40 cellular contexts compared by ENCODE assay signal in the genomic region with DNA sequence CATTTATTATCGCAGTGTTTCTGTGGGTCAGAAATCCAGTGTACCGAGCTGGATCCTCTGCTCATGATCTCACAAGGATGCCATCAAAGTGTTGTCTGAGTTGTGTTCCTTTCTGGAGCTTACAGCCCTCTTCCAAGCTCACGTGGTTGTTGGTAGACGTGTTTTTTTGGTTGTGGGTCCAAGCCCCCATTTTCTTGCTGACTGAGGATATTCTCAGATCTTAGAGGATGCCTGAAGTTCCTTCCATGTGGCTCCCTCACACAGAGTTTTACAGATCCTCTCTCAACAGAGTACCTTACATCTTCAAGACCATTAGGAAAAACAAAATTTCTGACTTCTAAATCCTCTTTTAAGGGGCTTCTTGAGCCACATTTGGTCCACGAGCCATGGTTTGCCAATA.
"Had no signal": no experiment of that assay in that cellular context is flagged by ENCODE, and none has a peak within 500 bp of the region (broad histone marks: within the 10 kb centered on the region; RNA-seq: fewer than 3 reads in every experiment).

No MANE protein-coding gene starts in this region.

- H3K27me3 ChIP-seq: adrenal gland, ascending aorta, body of pancreas, brain microvascular endothelial cell, breast epithelium, cardiac muscle cell had no signal

- H3K27ac ChIP-seq: adrenal gland, ascending aorta, body of pancreas, brain microvascular endothelial cell, breast epithelium, cardiac muscle cell had no signal

- H3K4me1 Mint-ChIP-seq: activated naive CD4-positive, alpha-beta T cell treated with anti-CD3 and anti-CD28 coated beads, Interleukin-2, amount 10 ng/mL, durations not matched to agents 7 days and 5 days; activated naive CD4-positive, alpha-beta T cell treated with anti-CD3 and anti-CD28 coated beads, Interleukin-2, amount 50 U/mL, for 24 hours; activated naive CD8-positive, alpha-beta T cell treated with anti-CD3 and anti-CD28 coated beads for 36 hours; activated naive CD8-positive, alpha-beta T cell treated with anti-CD3 and anti-CD28 coated beads, Interleukin-2, amount 10 ng/mL, durations not matched to agents 7 days and 5 days; activated naive CD8-positive, alpha-beta T cell treated with anti-CD3 and anti-CD28 coated beads, Interleukin-2, amount 50 U/mL, for 24 hours; activated T-helper 17 cell treated with anti-CD3 and anti-CD28 coated beads, Interleukin-2, amount 50 U/mL, for 72 hours; brain; central memory CD8-positive, alpha-beta T cell had no signal

- H3K36me3 ChIP-seq: adrenal gland, ascending aorta, brain microvascular endothelial cell, breast epithelium, cardiac muscle cell had no signal

- H3K27ac Mint-ChIP-seq: activated naive CD4-positive, alpha-beta T cell treated with anti-CD3 and anti-CD28 coated beads for 36 hours; activated naive CD4-positive, alpha-beta T cell treated with anti-CD3 and anti-CD28 coated beads, Interleukin-2, amount 10 ng/mL, durations not matched to agents 7 days and 5 days; activated naive CD4-positive, alpha-beta T cell treated with anti-CD3 and anti-CD28 coated beads, Interleukin-2, amount 50 U/mL, for 24 hours; activated naive CD4-positive, alpha-beta T cell treated with anti-CD3 and anti-CD28 coated beads, Interleukin-2, amount 50 U/mL, for 72 hours; activated naive CD8-positive, alpha-beta T cell; activated naive CD8-positive, alpha-beta T cell treated with anti-CD3 and anti-CD28 coated beads for 36 hours; activated naive CD8-positive, alpha-beta T cell treated with anti-CD3 and anti-CD28 coated beads, Interleukin-2, amount 10 ng/mL, durations not matched to agents 7 days and 5 days; activated naive CD8-positive, alpha-beta T cell treated with anti-CD3 and anti-CD28 coated beads, Interleukin-2, amount 50 U/mL, for 24 hours; activated T-cell treated with anti-CD3 and anti-CD28 coated beads, Interleukin-2, amount 50 U/mL, for 24 hours; activated T-cell treated with anti-CD3 and anti-CD28 coated beads, Interleukin-2, amount 50 U/mL, for 72 hours; activated T-helper 1 cell treated with anti-CD3 and anti-CD28 coated beads, Interleukin-12 subunit alpha, Interleukin-12 subunit beta, Interleukin-2, Interleukin-4 antibody, amounts not matched to agents 30 ng/mL and 10 ng/mL and 1 ng/mL, durations not matched to agents 14 hours and 24 hours and 36 hours; activated T-helper 17 cell treated with anti-CD3 and anti-CD28 coated beads, Interleukin-2, amount 50 U/mL, for 72 hours; activated T-helper 2 cell treated with anti-CD3 and anti-CD28 coated beads, Interferon-gamma antibody, Interleukin-2, Interleukin-4, amounts not matched to agents 10 μg/mL and 5 μg/mL and 100 μg/mL, durations not matched to agents 14 hours and 24 hours and 36 hours; brain had no signal

- H3K27me3 Mint-ChIP-seq: activated naive CD4-positive, alpha-beta T cell treated with anti-CD3 and anti-CD28 coated beads, Interleukin-2, amount 10 ng/mL, durations not matched to agents 7 days and 5 days; activated naive CD4-positive, alpha-beta T cell treated with anti-CD3 and anti-CD28 coated beads, Interleukin-2, amount 50 U/mL, for 24 hours; activated naive CD8-positive, alpha-beta T cell; activated naive CD8-positive, alpha-beta T cell treated with anti-CD3 and anti-CD28 coated beads for 36 hours; activated naive CD8-positive, alpha-beta T cell treated with anti-CD3 and anti-CD28 coated beads, Interleukin-2, amount 10 ng/mL, durations not matched to agents 7 days and 5 days; activated naive CD8-positive, alpha-beta T cell treated with anti-CD3 and anti-CD28 coated beads, Interleukin-2, amount 50 U/mL, for 24 hours; activated T-cell treated with anti-CD3 and anti-CD28 coated beads, Interleukin-2, amount 50 U/mL, for 24 hours; activated T-helper 17 cell treated with anti-CD3 and anti-CD28 coated beads, Interleukin-2, amount 50 U/mL, for 72 hours; central memory CD8-positive, alpha-beta T cell had no signal

- H3K9me3 ChIP-seq: adrenal gland, ascending aorta, body of pancreas, breast epithelium had no signal

- H3K4me3 ChIP-seq: adrenal gland, ascending aorta, body of pancreas, breast epithelium, cardiac muscle cell had no signal

- FAIRE-seq: astrocyte, bronchial epithelial cell had no signal

- ATAC-seq: activated naive CD4-positive, alpha-beta T cell treated with anti-CD3 and anti-CD28 coated beads, Interleukin-2, amount 50 U/mL, for 72 hours; activated naive CD8-positive, alpha-beta T cell treated with anti-CD3 and anti-CD28 coated beads, Interleukin-2, amount 50 U/mL, for 24 hours; activated T-cell treated with anti-CD3 and anti-CD28 coated beads, Interleukin-2, amount 50 U/mL, for 4 hours; activated T-cell treated with anti-CD3 and anti-CD28 coated beads, Interleukin-2, amount 50 U/mL, for 72 hours; activated T-helper 17 cell treated with anti-CD3 and anti-CD28 coated beads, Interleukin-2, amount 50 U/mL, for 72 hours; body of pancreas had no signal

- H3K4me3 Mint-ChIP-seq: activated naive CD4-positive, alpha-beta T cell treated with anti-CD3 and anti-CD28 coated beads for 36 hours; activated naive CD4-positive, alpha-beta T cell treated with anti-CD3 and anti-CD28 coated beads, Interleukin-2, amount 10 ng/mL, durations not matched to agents 7 days and 5 days; activated naive CD4-positive, alpha-beta T cell treated with anti-CD3 and anti-CD28 coated beads, Interleukin-2, amount 50 U/mL, for 24 hours; activated naive CD8-positive, alpha-beta T cell; activated naive CD8-positive, alpha-beta T cell treated with anti-CD3 and anti-CD28 coated beads for 36 hours; activated naive CD8-positive, alpha-beta T cell treated with anti-CD3 and anti-CD28 coated beads, Interleukin-2, amount 10 ng/mL, durations not matched to agents 7 days and 5 days; activated naive CD8-positive, alpha-beta T cell treated with anti-CD3 and anti-CD28 coated beads, Interleukin-2, amount 50 U/mL, for 24 hours; activated T-cell treated with anti-CD3 and anti-CD28 coated beads, Interleukin-2, amount 50 U/mL, for 24 hours; activated T-cell treated with anti-CD3 and anti-CD28 coated beads, Interleukin-2, amount 50 U/mL, for 4 hours; activated T-cell treated with anti-CD3 and anti-CD28 coated beads, Interleukin-2, amount 50 U/mL, for 72 hours; activated T-helper 1 cell treated with anti-CD3 and anti-CD28 coated beads, Interleukin-12 subunit alpha, Interleukin-12 subunit beta, Interleukin-2, Interleukin-4 antibody, amounts not matched to agents 30 ng/mL and 10 ng/mL and 1 ng/mL, durations not matched to agents 14 hours and 24 hours and 36 hours; activated T-helper 17 cell treated with anti-CD3 and anti-CD28 coated beads, Interleukin-2, amount 50 U/mL, for 72 hours; brain; central memory CD8-positive, alpha-beta T cell had no signal

- H3K9me3 Mint-ChIP-seq: activated naive CD8-positive, alpha-beta T cell treated with anti-CD3 and anti-CD28 coated beads for 36 hours; activated naive CD8-positive, alpha-beta T cell treated with anti-CD3 and anti-CD28 coated beads, Interleukin-2, amount 10 ng/mL, durations not matched to agents 7 days and 5 days; activated T-helper 1 cell treated with anti-CD3 and anti-CD28 coated beads, Interleukin-12 subunit alpha, Interleukin-12 subunit beta, Interleukin-2, Interleukin-4 antibody, amounts not matched to agents 30 ng/mL and 10 ng/mL and 1 ng/mL, durations not matched to agents 14 hours and 24 hours and 36 hours; activated T-helper 2 cell treated with anti-CD3 and anti-CD28 coated beads, Interferon-gamma antibody, Interleukin-2, Interleukin-4, amounts not matched to agents 10 μg/mL and 5 μg/mL and 100 μg/mL, durations not matched to agents 14 hours and 24 hours and 36 hours; brain had no signal

- H3K4me1 ChIP-seq: adrenal gland, ascending aorta, body of pancreas, breast epithelium had no signal

- H3K36me3 Mint-ChIP-seq: activated naive CD4-positive, alpha-beta T cell treated with anti-CD3 and anti-CD28 coated beads, Interleukin-2, amount 10 ng/mL, durations not matched to agents 7 days and 5 days; activated naive CD4-positive, alpha-beta T cell treated with anti-CD3 and anti-CD28 coated beads, Interleukin-2, amount 50 U/mL, for 24 hours; activated naive CD4-positive, alpha-beta T cell treated with anti-CD3 and anti-CD28 coated beads, Interleukin-2, amount 50 U/mL, for 72 hours; activated naive CD8-positive, alpha-beta T cell; activated naive CD8-positive, alpha-beta T cell treated with anti-CD3 and anti-CD28 coated beads for 36 hours; activated naive CD8-positive, alpha-beta T cell treated with anti-CD3 and anti-CD28 coated beads, Interleukin-2, amount 10 ng/mL, durations not matched to agents 7 days and 5 days; brain had no signal

- DNase-seq: activated effector memory CD4-positive, alpha-beta T cell treated with anti-CD3 and anti-CD28 coated beads, Interleukin-2, amount 50 U/mL, for 16 hours; activated effector memory CD4-positive, alpha-beta T cell treated with Interleukin-2 at 50 U/mL for 16 hours; activated gamma-delta T cell; activated gamma-delta T cell treated with Interleukin-2 at 50 U/mL for 16 hours; activated naive CD4-positive, alpha-beta T cell; activated naive CD4-positive, alpha-beta T cell treated with anti-CD3 and anti-CD28 coated beads for 36 hours; activated naive CD4-positive, alpha-beta T cell treated with anti-CD3 and anti-CD28 coated beads, Interleukin-2, amount 10 ng/mL, durations not matched to agents 7 days and 5 days; activated naive CD4-positive, alpha-beta T cell treated with anti-CD3 and anti-CD28 coated beads, Interleukin-2, amount 50 U/mL, for 16 hours; activated naive CD4-positive, alpha-beta T cell treated with Interleukin-2 at 50 U/mL for 16 hours; activated naive CD8-positive, alpha-beta T cell treated with anti-CD3 and anti-CD28 coated beads for 36 hours; activated naive CD8-positive, alpha-beta T cell treated with anti-CD3 and anti-CD28 coated beads, Interleukin-2, amount 10 ng/mL, durations not matched to agents 7 days and 5 days; activated naive CD8-positive, alpha-beta T cell treated with anti-CD3 and anti-CD28 coated beads, Interleukin-2, amount 50 U/mL, for 24 hours; activated T-cell treated with anti-CD3 and anti-CD28 coated beads, Interleukin-2, amount 50 U/mL, for 1 hour; activated T-cell treated with anti-CD3 and anti-CD28 coated beads, Interleukin-2, amount 50 U/mL, for 24 hours; activated T-cell treated with anti-CD3 and anti-CD28 coated beads, Interleukin-2, amount 50 U/mL, for 4 hours; activated T-cell treated with anti-CD3 and anti-CD28 coated beads, Interleukin-2, amount 50 U/mL, for 48 hours; activated T-cell treated with anti-CD3 and anti-CD28 coated beads, Interleukin-2, amount 50 U/mL, for 72 hours; adrenal gland; amniotic stem cell; amygdala; anterior cingulate cortex; aorta; body of pancreas; brain microvascular endothelial cell; caudate nucleus; central memory CD4-positive, alpha-beta T cell; cerebellar nuclear complex had no signal
